8 cellular contexts compared by ENCODE assay signal in the genomic region with DNA sequence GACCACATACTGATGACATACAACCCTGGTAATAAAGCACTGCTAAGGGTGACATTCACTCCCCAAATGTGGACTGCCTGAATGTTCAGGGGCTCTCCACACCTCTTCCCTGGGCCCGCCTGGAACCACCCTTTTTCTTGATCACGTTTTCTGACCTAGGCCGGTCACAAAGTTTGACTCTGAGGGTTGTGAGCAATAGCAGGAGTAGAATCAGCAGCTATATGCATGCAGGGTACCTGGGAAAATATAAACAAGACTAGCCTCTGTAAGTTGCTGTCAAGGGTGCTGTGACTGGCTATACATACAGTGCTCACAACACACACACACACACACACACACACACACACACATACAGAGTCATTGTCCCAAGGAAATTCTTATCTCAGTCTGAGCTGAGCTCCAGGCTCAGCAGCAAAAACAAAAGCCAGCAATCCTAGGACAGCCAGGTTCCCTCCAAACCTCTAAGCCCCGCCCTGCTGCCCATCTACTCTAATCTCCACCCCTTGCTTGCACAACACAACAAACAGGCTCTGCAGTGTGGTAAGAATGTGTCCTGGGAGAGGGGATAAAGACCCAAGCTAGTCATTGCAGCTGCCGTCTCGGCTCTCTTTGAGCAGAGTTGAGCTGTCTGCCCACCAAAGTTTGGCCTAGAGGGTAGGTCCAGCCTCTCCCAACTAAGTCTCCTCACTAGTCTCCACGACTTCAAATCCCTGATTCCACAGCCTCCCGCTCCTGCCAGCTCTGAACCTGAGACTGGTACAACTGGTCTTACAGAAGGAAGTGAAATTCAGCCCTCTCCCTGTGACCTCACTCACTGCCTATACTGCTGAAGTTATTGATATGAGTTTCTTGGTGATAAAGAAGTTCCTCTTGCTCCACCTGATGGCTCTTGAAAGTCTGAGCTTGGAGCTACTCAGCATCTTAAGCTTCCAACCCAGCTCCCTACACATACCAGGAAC. TPM values are rescaled to one million over a fixed set of nuclear protein-coding genes. Genes with fewer than 3 reads are reported as not detected.
A peak's percentile ranks its signal among the peaks of the same experiment; 100 is the strongest.
DNase-seq lines count a peak whose midpoint lies in the region; ATAC-seq and TF ChIP-seq lines count a peak whose summit lies in the region.

No MANE protein-coding gene starts in this region.

- H3K9me3 Mint-ChIP-seq in dendritic cell treated with granulocyte-macrophage colony-stimulating factor and Interleukin-4, amounts not matched to agents 40 ng/mL and 50 ng/mL, for 4 days, result no peaks in the 10 kb centered on the region

- POLR2A ChIA-PET in BJ (lab: Charles Lee), result interaction anchor here (0.5 kb wide), 1 partner anchor 446 kb away, joined by 4 read pairs; no protein-coding TSS in a partner anchor
- POLR2A ChIA-PET in PC-9 (lab: Charles Lee; ENCODE audit: unreplicated experiment), result interaction anchor here (0.5 to 0.9 kb wide), 8 partner anchors 30 to 845 kb away, joined by 3 to 10 read pairs (median 4); no protein-coding TSS in a partner anchor

- peaks cover 50% of the 10 kb centered on the region for H3F3A ChIP-seq in PC-9 (ENCODE audit: insufficient read depth, low read depth)

- H3K4me3 ChIP-seq in BJ (ENCODE audit: low read depth, low read length) (peak overlapping the region; percentile 7; the same call in 1 of the 2 replicates), PC-9 (peak overlapping the region; percentile 31; the same call in 1 of the 2 replicates), muscle layer of duodenum (ENCODE audit: low read depth in 1 of 2, low read length in 2 of 2) (peak overlapping the region; percentile 0 to 76)

- peak overlapping the region; percentile 91 for H3K4me3 Mint-ChIP-seq in dendritic cell treated with granulocyte-macrophage colony-stimulating factor and Interleukin-4, amounts not matched to agents 40 ng/mL and 50 ng/mL, for 4 days

- no peaks in the 10 kb centered on the region; the same call in 1 of the 2 replicates for H3K27me3 ChIP-seq in BJ (ENCODE audit: control insufficient read depth, insufficient read depth, low read length)
- H3K27me3 ChIP-seq in PC-9 (ENCODE audit: insufficient read depth, low read depth), result no peaks in the 10 kb centered on the region
- H3K27me3 ChIP-seq in muscle layer of duodenum (ENCODE audit: low read depth, low read length), result no peaks in the 10 kb centered on the region

- intact Hi-C loops in PC-9 (cut with micrococcal nuclease; ENCODE audit: unreplicated experiment), result loop anchor here (5.0 to 10.0 kb wide), 3 partner anchors 148 to 768 kb away; a partner anchor contains a TSS
- intact Hi-C loops in dendritic cell treated with granulocyte-macrophage colony-stimulating factor and Interleukin-4, amounts not matched to agents 40 ng/mL and 50 ng/mL, for 4 days (cut with micrococcal nuclease), result loop anchor here (5.0 kb wide), 1 partner anchor 56 kb away; a partner anchor contains a TSS

- H3K79me2 ChIP-seq in PC-9 (ENCODE audit: low read depth), result no peaks in the 10 kb centered on the region

- H4K20me1 ChIP-seq in PC-9 (ENCODE audit: insufficient read depth), result no peaks in the 10 kb centered on the region

- peak overlapping the region; percentile 87 for H3K27ac Mint-ChIP-seq in dendritic cell treated with granulocyte-macrophage colony-stimulating factor and Interleukin-4, amounts not matched to agents 40 ng/mL and 50 ng/mL, for 4 days

- DNase-seq in BJ (ENCODE audit: low read depth), result no peak
- peak; percentile 81 to 92 for DNase-seq in PC-9
- DNase-seq in HK-2 (ENCODE audit: unreplicated experiment), result no peak

- CTCF ChIA-PET in BJ (lab: Yijun Ruan, JAX), result interaction anchor here (0.7 to 8.9 kb wide), 19 partner anchors 8 to 232 kb away, joined by 3 to 93 read pairs (median 4); a partner anchor contains a TSS
- CTCF ChIA-PET in PC-9 (lab: Charles Lee), result interaction anchor here (0.6 to 4.6 kb wide), 12 partner anchors 17 to 978 kb away, joined by 3 to 67 read pairs (median 3); a partner anchor contains a TSS

- H3K4me1 Mint-ChIP-seq in dendritic cell treated with granulocyte-macrophage colony-stimulating factor and Interleukin-4, amounts not matched to agents 40 ng/mL and 50 ng/mL, for 4 days (ENCODE audit: low read depth), result peaks cover 75% of the 10 kb centered on the region

- no peaks in the 10 kb centered on the region for H3K9me2 ChIP-seq in PC-9 (ENCODE audit: insufficient read depth)

- peaks cover 59% of the 10 kb centered on the region for H3K36me3 Mint-ChIP-seq in dendritic cell treated with granulocyte-macrophage colony-stimulating factor and Interleukin-4, amounts not matched to agents 40 ng/mL and 50 ng/mL, for 4 days (ENCODE audit: low read depth)

- no peaks in the 10 kb centered on the region for H3K36me3 ChIP-seq in BJ (ENCODE audit: control insufficient read depth, insufficient read depth, low read length)
- no peaks in the 10 kb centered on the region for H3K36me3 ChIP-seq in PC-9 (ENCODE audit: low read depth)
- H3K36me3 ChIP-seq in muscle layer of duodenum (ENCODE audit: control insufficient read depth in 1 of 2, insufficient read depth in 2 of 2, low read length in 2 of 2), result no peaks in the 10 kb centered on the region

- no peaks in the 10 kb centered on the region for H3K9me3 ChIP-seq in PC-9 (ENCODE audit: insufficient read depth, low read depth)
- H3K9me3 ChIP-seq in muscle layer of duodenum (ENCODE audit: control insufficient read depth in 1 of 2, low read length in 2 of 2), result no peaks in the 10 kb centered on the region

- H3K4me1 ChIP-seq in PC-9 (replicated peaks; ENCODE audit: insufficient read depth), result peaks cover 66% of the 10 kb centered on the region
- H3K4me1 ChIP-seq in muscle layer of duodenum (ENCODE audit: control insufficient read depth in 1 of 2, insufficient read depth in 2 of 2, low read length in 2 of 2), result peaks cover 47 to 72% of the 10 kb centered on the region in 2 donors

- peak overlapping the region; percentile 60 for H3K27ac ChIP-seq in PC-9
- H3K27ac ChIP-seq in muscle layer of duodenum (ENCODE audit: low read length), result peak overlapping the region; percentile 76

- H2AFZ ChIP-seq in PC-9, result 0 out of 2 replicates have a peak overlapping the region, but pooled peaks have one; percentile 56

- H3K27me3 Mint-ChIP-seq in dendritic cell treated with granulocyte-macrophage colony-stimulating factor and Interleukin-4, amounts not matched to agents 40 ng/mL and 50 ng/mL, for 4 days, result no peaks in the 10 kb centered on the region

- no TSS peak for BruUV-seq in PC-9 (replicated peaks; lab: Mats Ljungman, UMichigan)

- TF ChIP-seq CTCF in BJ (IDR thresholded peaks at IDR 0.05; ENCODE audit: insufficient read depth, low read depth, low read length) (no peak), PC-9 (conservative IDR thresholded peaks at IDR 0.05) (no peak; the same call in 1 of the 2 replicates)

- H3K4me2 ChIP-seq in PC-9, result peak overlapping the region; percentile 87

- ATAC-seq in GM18511 (IDR thresholded peaks at IDR 0.05; ENCODE audit: unreplicated experiment) (peak; percentile 48), HG03108 (IDR thresholded peaks at IDR 0.05; ENCODE audit: unreplicated experiment) (peak; percentile 35), HG02588 (IDR thresholded peaks at IDR 0.05; ENCODE audit: unreplicated experiment) (no peak)

RNA-seq across cellular contexts. Expression of a gene that starts 2.2 kb away (rescaled TPM):
- 5.8 and 8.3 TPM in 2 replicates for polyA plus RNA-seq in BJ (2011; rRNA removed)
- 9.6 and 9.8 TPM in 2 replicates for polyA minus RNA-seq in BJ (2011; rRNA and poly(A)+ RNA removed)
- total RNA-seq in PC-9 (2021), result 8.2 and 11.0 TPM in 2 replicates

RNA-seq across cellular contexts. Expression of a gene that starts 54.4 kb away (rescaled TPM):
- 12.8 and 16.6 TPM in 2 replicates for polyA plus RNA-seq in BJ (2011; rRNA removed)
- polyA minus RNA-seq in BJ (2011; rRNA and poly(A)+ RNA removed), result 6.7 and 8.3 TPM in 2 replicates
- total RNA-seq in PC-9 (2021), result 74.3 and 75.3 TPM in 2 replicates

Comparison
In these comparisons a context has a peak if more than half of its experiments do, and no peak if none do; other contexts are left out.
1. DNase-seq: peak in PC-9 (2 of 2); none in BJ (single experiment) and HK-2 (single experiment).
2. Peak in every context shown above with its lines, with median percentiles within 50 percentile points of each other: H3K4me3 ChIP-seq.